ENCODE assay signal across 1 cellular context in the genomic region with DNA sequence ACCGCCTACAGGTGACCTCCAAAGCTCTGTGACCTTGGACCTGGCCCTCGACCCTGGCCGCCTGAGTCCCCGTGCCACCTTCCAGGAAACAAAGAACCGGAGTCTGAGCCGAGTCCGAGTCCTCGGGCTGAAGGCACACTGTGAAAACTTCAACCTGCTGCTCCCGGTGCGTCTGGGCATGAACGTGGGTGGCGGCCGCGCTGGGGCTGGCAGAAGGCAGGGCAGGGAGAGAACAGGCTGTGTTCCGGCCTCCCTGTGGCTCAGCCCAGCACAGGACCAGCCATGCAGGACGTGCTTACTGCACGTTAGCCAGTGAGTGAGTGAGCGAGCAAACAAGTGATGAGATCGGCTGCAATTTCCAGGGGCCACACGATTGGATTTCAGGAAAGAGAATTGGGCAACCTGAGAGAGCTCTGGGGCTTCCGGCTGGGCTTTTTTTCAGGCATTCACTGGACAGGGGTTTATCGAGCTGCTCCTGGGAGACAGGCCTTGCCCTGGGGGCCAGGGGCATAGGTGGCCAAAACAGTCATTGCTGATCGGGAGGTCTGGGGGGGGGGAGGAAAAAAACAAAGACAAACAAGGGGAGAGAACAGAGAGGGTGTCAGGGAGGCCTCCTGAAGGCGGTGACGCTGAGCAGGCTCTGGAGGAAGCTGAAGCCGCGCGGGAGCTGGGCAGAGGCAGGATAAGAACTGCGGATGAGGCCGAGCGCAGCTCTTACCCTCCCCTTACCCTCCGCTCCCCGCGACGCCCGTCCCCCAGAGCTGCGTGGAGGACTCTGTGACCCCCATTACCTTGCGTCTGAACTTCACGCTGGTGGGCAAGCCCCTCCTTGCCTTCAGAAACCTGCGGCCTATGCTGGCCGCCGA.
TF ChIP-seq lines count a peak whose summit lies in the region.

No MANE protein-coding gene starts in this region.

TF ChIP-seq in HepG2, 621 proteins besides CTCF, POLR2A, EP300 and RAD21 (continued from another document and continues in another):
- TF ChIP-seq, protein P1, sequence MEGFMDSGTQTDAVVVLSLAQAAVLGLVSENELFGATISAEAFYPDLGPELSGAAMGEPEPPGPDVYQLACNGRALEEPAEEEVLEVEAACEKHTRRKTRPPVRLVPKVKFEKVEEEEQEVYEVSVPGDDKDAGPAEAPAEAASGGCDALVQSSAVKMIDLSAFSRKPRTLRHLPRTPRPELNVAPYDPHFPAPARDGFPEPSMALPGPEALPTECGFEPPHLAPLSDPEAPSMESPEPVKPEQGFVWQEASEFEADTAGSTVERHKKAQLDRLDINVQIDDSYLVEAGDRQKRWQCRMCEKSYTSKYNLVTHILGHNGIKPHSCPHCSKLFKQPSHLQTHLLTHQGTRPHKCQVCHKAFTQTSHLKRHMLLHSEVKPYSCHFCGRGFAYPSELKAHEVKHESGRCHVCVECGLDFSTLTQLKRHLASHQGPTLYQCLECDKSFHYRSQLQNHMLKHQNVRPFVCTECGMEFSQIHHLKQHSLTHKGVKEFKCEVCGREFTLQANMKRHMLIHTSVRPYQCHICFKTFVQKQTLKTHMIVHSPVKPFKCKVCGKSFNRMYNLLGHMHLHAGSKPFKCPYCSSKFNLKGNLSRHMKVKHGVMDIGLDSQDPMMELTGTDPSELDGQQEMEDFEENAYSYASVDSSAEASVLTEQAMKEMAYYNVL (CRISPR knock-in tag; IDR thresholded peaks at IDR 0.05; ENCODE audit: borderline replicate concordance) = 0 out of 2 replicates have a peak, but pooled peaks have one; percentile 36
- peak; percentile 32; the same call in 1 of the 2 replicates for TF ChIP-seq GMEB1 (CRISPR knock-in tag; IDR thresholded peaks at IDR 0.05; ENCODE audit: borderline replicate concordance)
- no peak for TF ChIP-seq SOX6 (IDR thresholded peaks at IDR 0.05)
- no peak for TF ChIP-seq SOX6 (CRISPR knock-in tag; IDR thresholded peaks at IDR 0.05)
- TF ChIP-seq TFDP2 (CRISPR knock-in tag; IDR thresholded peaks at IDR 0.05) = no peak
- TF ChIP-seq, protein P2, sequence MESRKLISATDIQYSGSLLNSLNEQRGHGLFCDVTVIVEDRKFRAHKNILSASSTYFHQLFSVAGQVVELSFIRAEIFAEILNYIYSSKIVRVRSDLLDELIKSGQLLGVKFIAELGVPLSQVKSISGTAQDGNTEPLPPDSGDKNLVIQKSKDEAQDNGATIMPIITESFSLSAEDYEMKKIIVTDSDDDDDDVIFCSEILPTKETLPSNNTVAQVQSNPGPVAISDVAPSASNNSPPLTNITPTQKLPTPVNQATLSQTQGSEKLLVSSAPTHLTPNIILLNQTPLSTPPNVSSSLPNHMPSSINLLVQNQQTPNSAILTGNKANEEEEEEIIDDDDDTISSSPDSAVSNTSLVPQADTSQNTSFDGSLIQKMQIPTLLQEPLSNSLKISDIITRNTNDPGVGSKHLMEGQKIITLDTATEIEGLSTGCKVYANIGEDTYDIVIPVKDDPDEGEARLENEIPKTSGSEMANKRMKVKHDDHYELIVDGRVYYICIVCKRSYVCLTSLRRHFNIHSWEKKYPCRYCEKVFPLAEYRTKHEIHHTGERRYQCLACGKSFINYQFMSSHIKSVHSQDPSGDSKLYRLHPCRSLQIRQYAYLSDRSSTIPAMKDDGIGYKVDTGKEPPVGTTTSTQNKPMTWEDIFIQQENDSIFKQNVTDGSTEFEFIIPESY (CRISPR knock-in tag; IDR thresholded peaks at IDR 0.05) = peak; percentile 61; the same call in 1 of the 2 replicates
- TF ChIP-seq NR2F6 (IDR thresholded peaks at IDR 0.05) = 0 out of 2 replicates have a peak, but pooled peaks have one; percentile 10
- TF ChIP-seq NR2F6 (CRISPR knock-in tag; IDR thresholded peaks at IDR 0.05) = peak; percentile 40; the same call in 1 of the 2 replicates
- TF ChIP-seq MATR3 (CRISPR knock-in tag; IDR thresholded peaks at IDR 0.05) = no peak
- no peak for TF ChIP-seq GFI1 (CRISPR knock-in tag; IDR thresholded peaks at IDR 0.05; ENCODE audit: borderline replicate concordance)
- TF ChIP-seq PREB (CRISPR knock-in tag; IDR thresholded peaks at IDR 0.05) = no peak
- TF ChIP-seq STAT5B (CRISPR knock-in tag; IDR thresholded peaks at IDR 0.05) = no peak
- TF ChIP-seq NFYB (CRISPR knock-in tag; IDR thresholded peaks at IDR 0.05) = no peak
- no peak for TF ChIP-seq MAFK (conservative IDR thresholded peaks at IDR 0.05 in 1 of 2, IDR thresholded peaks at IDR 0.05 in 1 of 2; ENCODE audit: low read length in 2 of 2)
- peak; percentile 45 for TF ChIP-seq ARID5B (CRISPR knock-in tag; IDR thresholded peaks at IDR 0.05)
- TF ChIP-seq SP2 (CRISPR knock-in tag; IDR thresholded peaks at IDR 0.05) = no peak
- 0 out of 2 replicates have a peak, but pooled peaks have one; percentile 13 for TF ChIP-seq ZNF572 (CRISPR knock-in tag; IDR thresholded peaks at IDR 0.05)
- TF ChIP-seq, protein P3, sequence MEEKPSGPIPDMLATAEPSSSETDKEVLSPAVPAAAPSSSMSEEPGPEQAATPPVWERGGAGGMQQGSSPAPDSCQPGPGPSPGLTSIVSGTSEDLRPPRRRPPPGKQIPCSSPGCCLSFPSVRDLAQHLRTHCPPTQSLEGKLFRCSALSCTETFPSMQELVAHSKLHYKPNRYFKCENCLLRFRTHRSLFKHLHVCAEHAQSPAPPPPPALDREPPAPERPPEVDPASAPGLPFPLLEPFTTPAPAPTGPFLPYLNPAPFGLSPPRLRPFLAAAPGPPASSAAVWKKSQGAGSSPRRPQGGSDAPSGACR (CRISPR knock-in tag; IDR thresholded peaks at IDR 0.05) = peak; percentile 68; the same call in 1 of the 2 replicates
- TF ChIP-seq ZNF17 (CRISPR knock-in tag; IDR thresholded peaks at IDR 0.05) = no peak
- TF ChIP-seq RFX5 (IDR thresholded peaks at IDR 0.05; ENCODE audit: low read depth, low read length) = no peak
- no peak for TF ChIP-seq PRPF4 (IDR thresholded peaks at IDR 0.05; ENCODE audit: low read depth, low read length, poor library complexity, severe bottlenecking)
- no peak for TF ChIP-seq ATAD3A (CRISPR knock-in tag; IDR thresholded peaks at IDR 0.05)
- TF ChIP-seq FIP1L1 (IDR thresholded peaks at IDR 0.05; ENCODE audit: borderline replicate concordance, insufficient read depth, low read depth, low read length) = no peak
- TF ChIP-seq, protein P4, sequence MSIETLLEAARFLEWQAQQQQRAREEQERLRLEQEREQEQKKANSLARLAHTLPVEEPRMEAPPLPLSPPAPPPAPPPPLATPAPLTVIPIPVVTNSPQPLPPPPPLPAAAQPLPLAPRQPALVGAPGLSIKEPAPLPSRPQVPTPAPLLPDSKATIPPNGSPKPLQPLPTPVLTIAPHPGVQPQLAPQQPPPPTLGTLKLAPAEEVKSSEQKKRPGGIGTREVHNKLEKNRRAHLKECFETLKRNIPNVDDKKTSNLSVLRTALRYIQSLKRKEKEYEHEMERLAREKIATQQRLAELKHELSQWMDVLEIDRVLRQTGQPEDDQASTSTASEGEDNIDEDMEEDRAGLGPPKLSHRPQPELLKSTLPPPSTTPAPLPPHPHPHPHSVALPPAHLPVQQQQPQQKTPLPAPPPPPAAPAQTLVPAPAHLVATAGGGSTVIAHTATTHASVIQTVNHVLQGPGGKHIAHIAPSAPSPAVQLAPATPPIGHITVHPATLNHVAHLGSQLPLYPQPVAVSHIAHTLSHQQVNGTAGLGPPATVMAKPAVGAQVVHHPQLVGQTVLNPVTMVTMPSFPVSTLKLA (IDR thresholded peaks at IDR 0.05) = no peak
- TF ChIP-seq FOXP4 (CRISPR knock-in tag; IDR thresholded peaks at IDR 0.05) = peak; percentile 15; the same call in 1 of the 2 replicates
- TF ChIP-seq, protein P5, sequence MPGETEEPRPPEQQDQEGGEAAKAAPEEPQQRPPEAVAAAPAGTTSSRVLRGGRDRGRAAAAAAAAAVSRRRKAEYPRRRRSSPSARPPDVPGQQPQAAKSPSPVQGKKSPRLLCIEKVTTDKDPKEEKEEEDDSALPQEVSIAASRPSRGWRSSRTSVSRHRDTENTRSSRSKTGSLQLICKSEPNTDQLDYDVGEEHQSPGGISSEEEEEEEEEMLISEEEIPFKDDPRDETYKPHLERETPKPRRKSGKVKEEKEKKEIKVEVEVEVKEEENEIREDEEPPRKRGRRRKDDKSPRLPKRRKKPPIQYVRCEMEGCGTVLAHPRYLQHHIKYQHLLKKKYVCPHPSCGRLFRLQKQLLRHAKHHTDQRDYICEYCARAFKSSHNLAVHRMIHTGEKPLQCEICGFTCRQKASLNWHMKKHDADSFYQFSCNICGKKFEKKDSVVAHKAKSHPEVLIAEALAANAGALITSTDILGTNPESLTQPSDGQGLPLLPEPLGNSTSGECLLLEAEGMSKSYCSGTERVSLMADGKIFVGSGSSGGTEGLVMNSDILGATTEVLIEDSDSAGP (CRISPR knock-in tag; IDR thresholded peaks at IDR 0.05; ENCODE audit: borderline replicate concordance) = peak; percentile 48; the same call in 1 of the 2 replicates
- TF ChIP-seq, protein P6, sequence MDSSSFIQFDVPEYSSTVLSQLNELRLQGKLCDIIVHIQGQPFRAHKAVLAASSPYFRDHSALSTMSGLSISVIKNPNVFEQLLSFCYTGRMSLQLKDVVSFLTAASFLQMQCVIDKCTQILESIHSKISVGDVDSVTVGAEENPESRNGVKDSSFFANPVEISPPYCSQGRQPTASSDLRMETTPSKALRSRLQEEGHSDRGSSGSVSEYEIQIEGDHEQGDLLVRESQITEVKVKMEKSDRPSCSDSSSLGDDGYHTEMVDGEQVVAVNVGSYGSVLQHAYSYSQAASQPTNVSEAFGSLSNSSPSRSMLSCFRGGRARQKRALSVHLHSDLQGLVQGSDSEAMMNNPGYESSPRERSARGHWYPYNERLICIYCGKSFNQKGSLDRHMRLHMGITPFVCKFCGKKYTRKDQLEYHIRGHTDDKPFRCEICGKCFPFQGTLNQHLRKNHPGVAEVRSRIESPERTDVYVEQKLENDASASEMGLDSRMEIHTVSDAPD (CRISPR knock-in tag; IDR thresholded peaks at IDR 0.05) = no peak
- TF ChIP-seq HNF4A (CRISPR knock-in tag; IDR thresholded peaks at IDR 0.05) = peak; percentile 42; the same call in 1 of the 2 replicates
- 0 out of 2 replicates have a peak, but pooled peaks have one; percentile 23 for TF ChIP-seq KAT8 (CRISPR knock-in tag; IDR thresholded peaks at IDR 0.05)
- TF ChIP-seq XRCC5 (optimal IDR thresholded peaks at IDR 0.05; ENCODE audit: low read length) = peak; percentile 43
- TF ChIP-seq ZNF234 (CRISPR knock-in tag; conservative IDR thresholded peaks at IDR 0.05) = no peak
- no peak for TF ChIP-seq SCMH1 (CRISPR knock-in tag; IDR thresholded peaks at IDR 0.05; ENCODE audit: borderline replicate concordance)
